ENCODE assay signal across 8 cellular contexts in the genomic region with DNA sequence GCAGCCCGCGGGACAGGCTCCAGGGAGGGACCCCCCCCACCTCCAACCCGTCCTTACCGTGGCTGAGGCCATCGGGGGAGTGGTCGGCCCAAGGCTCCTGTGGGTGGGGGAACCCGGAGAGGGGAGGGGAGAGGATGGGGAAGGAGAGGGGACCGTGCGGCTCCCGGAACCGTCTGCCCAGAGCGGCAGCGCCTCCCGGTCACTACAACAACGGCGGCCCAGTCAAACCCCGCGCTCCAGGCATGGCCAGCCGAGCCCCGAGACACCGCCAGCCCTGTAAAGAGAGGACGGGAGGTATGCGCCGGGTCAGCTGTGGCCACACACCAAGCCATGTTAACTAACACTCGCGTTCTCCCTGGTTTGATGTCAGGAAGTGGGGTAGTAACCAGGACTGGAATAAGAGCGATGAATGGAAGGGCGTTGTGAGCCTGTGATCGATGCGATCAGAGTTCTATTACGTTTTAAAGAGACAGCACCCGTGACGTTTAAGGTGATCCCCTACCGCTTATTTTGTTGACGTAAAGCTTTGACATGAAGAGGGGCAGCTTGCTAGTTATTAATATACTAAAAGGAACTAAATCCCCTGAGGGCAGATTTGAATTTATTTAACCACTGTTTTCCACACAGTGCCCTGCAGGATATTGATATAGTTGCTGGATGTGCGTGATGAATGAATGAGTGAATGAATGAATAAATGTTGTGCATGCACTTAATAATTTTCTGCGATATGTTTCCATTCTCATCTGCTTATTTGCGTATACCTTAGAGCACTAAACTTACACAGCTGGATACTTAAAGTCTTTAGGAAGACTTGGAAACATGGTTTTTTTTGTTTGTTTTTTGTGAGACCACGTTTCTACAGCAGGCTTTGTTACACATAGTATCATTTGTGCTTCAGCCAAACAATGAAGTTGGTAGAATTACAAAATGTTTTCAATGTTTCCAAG. TPM values are rescaled to one million over a fixed set of nuclear protein-coding genes. Genes with fewer than 3 reads are reported as not detected.
A peak's percentile ranks its signal among the peaks of the same experiment; 100 is the strongest.
DNase-seq lines count a peak whose midpoint lies in the region; ATAC-seq lines count a peak whose summit lies in the region.

POC1B (minus strand) TSS at position 224 of the 947 bp plus-strand sequence; CDS start at position 72, 152 bp downstream.

- peak; percentile 70 for ATAC-seq in GM21619 (IDR thresholded peaks at IDR 0.05; ENCODE audit: unreplicated experiment)

- H3K36me3 Mint-ChIP-seq in IgD-negative memory B cell, result peaks cover 8% of the 10 kb centered on the region

- peak within 1 kb of the TSS; percentile 91 to 99 (median 95) for H3K4me3 Mint-ChIP-seq in IgD-negative memory B cell

- H3K27me3 Mint-ChIP-seq in IgD-negative memory B cell, result no peaks in the 10 kb centered on the region

- H3K27ac ChIP-seq in epithelial cell of prostate, result peak within 1 kb of the TSS; percentile 80

- H3K9me3 Mint-ChIP-seq in IgD-negative memory B cell, result no peaks in the 10 kb centered on the region

- H3K4me1 Mint-ChIP-seq in IgD-negative memory B cell, result peaks cover 38 to 61% (median 49%) of the 10 kb centered on the region in 3 donors

- peak within 1 kb of the TSS; percentile 78 to 98 (median 95) for H3K27ac Mint-ChIP-seq in IgD-negative memory B cell

- peak; percentile 78 for DNase-seq in DMS153 (lab: John Stamatoyannopoulos, UW)
- DNase-seq in OCI-M2 (lab: John Stamatoyannopoulos, UW; ENCODE audit: unreplicated experiment), result peak; percentile 61
- peak; percentile 49 for DNase-seq in activated T-cell treated with anti-CD3 and anti-CD28 coated beads for 4 hours
- DNase-seq in epithelial cell of prostate (ENCODE audit: low read depth, low spot score), result no peak
- peak; percentile 69 for DNase-seq in middle frontal gyrus (ENCODE audit: extremely low spot score, low spot score)
- peak; percentile 63 to 65 for DNase-seq in stimulated activated CD8-positive, alpha-beta memory T cell treated with anti-CD3 and anti-CD28 coated beads, Interleukin-2, amount 100 ng/mL, for 48 hours (ENCODE audit: low read depth in 2 of 2)

RNA-seq across cellular contexts. Expression of gene POC1B, which starts in this region (rescaled TPM):
- 26.1 TPM for polyA plus RNA-seq in IgD-negative memory B cell
